Comparison of ENCODE assay signal across 8 cellular contexts in the genomic region with DNA sequence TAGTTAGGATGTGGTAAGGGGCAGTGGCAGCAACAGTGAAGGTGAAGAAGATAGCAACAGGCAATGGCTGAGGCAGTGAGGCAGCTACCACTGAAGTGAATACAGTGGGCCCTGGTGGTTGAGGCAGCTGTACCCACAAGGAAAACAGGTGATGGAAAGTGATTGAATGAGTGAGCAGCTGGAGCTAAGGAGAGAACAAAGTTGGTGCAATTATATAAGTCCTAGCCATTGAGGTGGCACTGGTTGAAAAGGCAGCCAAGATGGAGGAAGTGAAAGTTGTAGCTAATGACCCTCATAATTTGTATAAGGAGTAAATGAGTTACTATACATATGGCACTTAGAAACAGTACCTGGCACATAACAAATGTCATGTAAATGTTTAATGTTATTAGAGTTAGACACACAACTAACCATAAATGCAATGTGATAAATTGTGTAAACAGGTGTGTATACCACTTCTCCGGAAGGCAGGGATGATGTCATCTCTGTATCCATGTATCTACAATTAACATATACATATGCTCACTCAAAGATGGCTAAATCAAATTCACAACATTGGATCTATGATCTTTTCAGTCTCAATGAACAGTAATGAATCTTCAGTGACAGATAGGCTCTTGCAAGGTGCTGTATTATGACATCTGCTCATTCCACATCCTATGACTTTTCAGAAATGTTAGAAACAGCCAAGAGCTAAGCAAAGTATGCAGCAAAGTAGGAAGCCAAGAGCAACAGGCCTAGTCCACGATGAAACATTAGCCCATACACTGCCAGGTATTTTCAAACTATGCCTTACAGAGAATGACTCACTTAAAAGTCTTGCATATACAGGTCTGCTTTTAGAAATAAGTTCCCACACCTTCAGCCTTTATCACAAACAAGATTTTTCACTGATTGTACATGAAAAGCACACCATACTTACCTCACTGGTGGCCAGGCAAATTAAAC. TPM values are rescaled to one million over a fixed set of nuclear protein-coding genes. Genes with fewer than 3 reads are reported as not detected.
DNase-seq lines count a peak whose midpoint lies in the region; ATAC-seq and TF ChIP-seq lines count a peak whose summit lies in the region.

No MANE protein-coding gene starts in this region.

- no peak overlapping the region for H3K4me3 Mint-ChIP-seq in chondrocyte (ENCODE audit: unreplicated experiment)

- H3K9me2 ChIP-seq in Karpas-422 (replicated peaks; ENCODE audit: insufficient read depth, low read length) = no peaks in the 10 kb centered on the region

- no peaks in the 10 kb centered on the region for H3K27me3 ChIP-seq in Karpas-422 (ENCODE audit: low read length)
- H3K27me3 ChIP-seq in tibial artery = no peaks in the 10 kb centered on the region

- H3K9me3 Mint-ChIP-seq in chondrocyte (ENCODE audit: low read depth) = peaks cover 3% of the 10 kb centered on the region

- no peaks in the 10 kb centered on the region for H4K20me1 ChIP-seq in Karpas-422 (ENCODE audit: insufficient read depth, low read depth, low read length)

- peaks cover 75% of the 10 kb centered on the region for H3K79me2 ChIP-seq in Karpas-422 (ENCODE audit: low read length)

- peak overlapping the region; percentile 72 for H3K4me2 ChIP-seq in Karpas-422 (ENCODE audit: low read depth, low read length, poor library complexity, severe bottlenecking)

- peak overlapping the region; percentile 60 for H3K27ac Mint-ChIP-seq in chondrocyte (ENCODE audit: unreplicated experiment)

- no peaks in the 10 kb centered on the region for H3K27me3 Mint-ChIP-seq in chondrocyte (ENCODE audit: low read depth)

- H3K36me3 ChIP-seq in Karpas-422 (ENCODE audit: insufficient read depth, low read length) = peaks cover 35% of the 10 kb centered on the region
- peaks cover 0 to under 1% (median 0%) of the 10 kb centered on the region in 3 donors for H3K36me3 ChIP-seq in tibial artery

- ATAC-seq in GM18502 (IDR thresholded peaks at IDR 0.05; ENCODE audit: poor library complexity, unreplicated experiment) (peak; percentile 84), GM21786 (IDR thresholded peaks at IDR 0.05; ENCODE audit: unreplicated experiment) (peak; percentile 83)

- no peak overlapping the region for H2AFZ ChIP-seq in Karpas-422 (ENCODE audit: low read length)

- H3K4me3 ChIP-seq in Karpas-422 (ENCODE audit: low read length) (peak overlapping the region; percentile 57), tibial artery (no peak overlapping the region)

- DNase-seq in Karpas-422 (peak; percentile 93), chondrocyte (ENCODE audit: low spot score) (no peak), tibial artery (no peak), HuH-7.5 (ENCODE audit: low spot score) (no peak), midbrain (lab: John Stamatoyannopoulos, UW) (no peak), SW 1271 (lab: John Stamatoyannopoulos, UW) (no peak)

- H3K4me1 Mint-ChIP-seq in chondrocyte (ENCODE audit: low read depth) = peaks cover 43% of the 10 kb centered on the region

- peaks cover 18% of the 10 kb centered on the region for H3K36me3 Mint-ChIP-seq in chondrocyte (ENCODE audit: low read depth)

- H3K4me1 ChIP-seq in Karpas-422 (ENCODE audit: low read length) = peaks cover 77% of the 10 kb centered on the region
- peaks cover 0 to 35% (median 11%) of the 10 kb centered on the region in 4 donors for H3K4me1 ChIP-seq in tibial artery

- H3K9me3 ChIP-seq in Karpas-422 (ENCODE audit: low read length) (no peaks in the 10 kb centered on the region), tibial artery (no peaks in the 10 kb centered on the region)

- intact Hi-C loops in tibial artery (cut with DNase I; ENCODE audit: low total_unique reads) = no loop called here

- H3K27ac ChIP-seq in Karpas-422 (ENCODE audit: low read length) = peak overlapping the region; percentile 98
- peak overlapping the region; percentile 6 to 46 for H3K27ac ChIP-seq in tibial artery

- H3K9ac ChIP-seq in Karpas-422 (ENCODE audit: low read length) = peak overlapping the region; percentile 63

- TF ChIP-seq CTCF in chondrocyte (IDR thresholded peaks at IDR 0.05) = no peak
- no peak for TF ChIP-seq CTCF in tibial artery (IDR thresholded peaks at IDR 0.05)

RNA-seq across cellular contexts. Expression of a gene that starts 10.7 kb away (rescaled TPM):
- total RNA-seq in Karpas-422 (2014; rRNA removed; shearing (Covaris generic); ENCODE audit: low replicate concordance) = 198 and 201 TPM in 2 replicates
- total RNA-seq in chondrocyte = 79.8 to 95.7 TPM (median 80.6 TPM) in 3 replicates
